Comparison of ENCODE assay signal across 8 cellular contexts in genomic region chr1:1115830-1116700, GRCh38. TPM values are rescaled to one million over a fixed set of nuclear protein-coding genes. Genes with fewer than 3 reads are reported as not detected.
DNase-seq lines count a peak whose midpoint lies in the region; ATAC-seq and TF ChIP-seq lines count a peak whose summit lies in the region.

C1orf159 (minus strand) TSS chr1:1116089; CDS start chr1:1091543, 24,546 bp downstream.

- TF ChIP-seq CTCF in choroid plexus epithelial cell (conservative IDR thresholded peaks at IDR 0.05; ENCODE audit: low read depth, low read length) (no peak), kidney epithelial cell (IDR thresholded peaks at IDR 0.05; ENCODE audit: insufficient read depth, low read length, poor library complexity, severe bottlenecking) (no peak)

- H3K27me3 ChIP-seq in kidney epithelial cell (ENCODE audit: control insufficient read depth, insufficient read depth, low read length): peaks cover 17% of the 10 kb centered on the region

- DNase-seq in AG20443 (ENCODE audit: low spot score): peak; percentile 99
- DNase-seq in NCI-H524 (lab: John Stamatoyannopoulos, UW): peak; percentile 96 to 97
- peak; percentile 97 for DNase-seq in activated CD4-positive, alpha-beta T cell treated with anti-CD3 and anti-CD28 coated beads for 24 hours (ENCODE audit: low read depth in 2 of 2)
- DNase-seq in choroid plexus epithelial cell (ENCODE audit: low read depth): peak; percentile 98
- peak; percentile 82 for DNase-seq in kidney epithelial cell (ENCODE audit: low read depth)
- DNase-seq in stimulated activated CD4-positive, alpha-beta T cell treated with anti-CD3 and anti-CD28 coated beads, Interleukin-15, amount 100 ng/mL, for 24 hours: peak; percentile 99

- peak; percentile 90 for ATAC-seq in HG03432 (IDR thresholded peaks at IDR 0.05; ENCODE audit: unreplicated experiment)

- TF ChIP-seq POLR2A in GM19099 (IDR thresholded peaks at IDR 0.05; ENCODE audit: extremely low read depth, insufficient read length, low read depth): peak; percentile 21

- peak within 1 kb of the TSS; percentile 80 for H3K4me3 ChIP-seq in choroid plexus epithelial cell (ENCODE audit: low read depth, low read length)
- H3K4me3 ChIP-seq in kidney epithelial cell (ENCODE audit: low read depth, low read length): peak within 1 kb of the TSS; percentile 88

- no peaks in the 10 kb centered on the region for H3K36me3 ChIP-seq in kidney epithelial cell (ENCODE audit: control insufficient read depth, insufficient read depth, low read length)

RNA-seq across cellular contexts. Expression of gene C1orf159, which starts in this region (rescaled TPM):
- total RNA-seq in kidney epithelial cell: 20.3 and 25.5 TPM in 2 replicates

Comparison
In these comparisons a context has a peak if more than half of its experiments do, and no peak if none do; other contexts are left out.
1. Peak in every context shown above with its lines: DNase-seq, ATAC-seq and H3K4me3 ChIP-seq.